In genomic region chr1:183567584-183567983, GRCh38 we compare ENCODE assay signal across 8 cellular contexts.
DNase-seq lines count a peak whose midpoint lies in the region; ATAC-seq, FAIRE-seq and TF ChIP-seq lines count a peak whose summit lies in the region.
"Had no signal": no experiment of that assay in that cellular context is flagged by ENCODE, and none has a peak within 500 bp of the region (broad histone marks: within the 10 kb centered on the region; RNA-seq: fewer than 3 reads in every experiment).

No MANE protein-coding gene starts in this region.

- H3K27me3 ChIP-seq in tibial artery = no peaks in the 10 kb centered on the region
- H3K27me3 ChIP-seq: gastrocnemius medialis had no signal

- TF ChIP-seq CTCF in GM13976 (IDR thresholded peaks at IDR 0.05; ENCODE audit: borderline replicate concordance, control extremely low read depth, extremely low read depth, insufficient read depth, missing control alignments) (no peak), tibial artery (IDR thresholded peaks at IDR 0.05) (no peak)

- no peak for ATAC-seq in GM18870 (IDR thresholded peaks at IDR 0.05; ENCODE audit: unreplicated experiment)
- no peak for ATAC-seq in HG02571 (IDR thresholded peaks at IDR 0.05; ENCODE audit: unreplicated experiment)

- H3K4me1 ChIP-seq in tibial artery = peaks cover 0 to 31% (median 12%) of the 10 kb centered on the region in 4 donors
- H3K4me1 ChIP-seq: gastrocnemius medialis had no signal

- no peak overlapping the region for H3K4me3 ChIP-seq in tibial artery
- H3K4me3 ChIP-seq: gastrocnemius medialis had no signal

- no peaks in the 10 kb centered on the region for H3K36me3 ChIP-seq in tibial artery
- H3K36me3 ChIP-seq: gastrocnemius medialis had no signal

- no peaks in the 10 kb centered on the region for H3K9me3 ChIP-seq in tibial artery
- H3K9me3 ChIP-seq: gastrocnemius medialis had no signal

- no peak for TF ChIP-seq POLR2A in H54 (IDR thresholded peaks at IDR 0.05; ENCODE audit: low read depth, low read length)

- H3K27ac ChIP-seq in epithelial cell of prostate (peak overlapping the region; percentile 82), tibial artery (peak overlapping the region in 1 of 2 donors; percentile 14)

- FAIRE-seq in H54 (lab: Jason Lieb, UNC) = no peak

- DNase-seq in GM13976 (ENCODE audit: low spot score) = peak; percentile 57
- peak; percentile 42 for DNase-seq in H54 (ENCODE audit: insufficient read length, low spot score)
- peak; percentile 25 for DNase-seq in NCI-H226
- peak; percentile 48 for DNase-seq in epithelial cell of prostate (ENCODE audit: low read depth, low spot score)
- peak; percentile 41 to 76 for DNase-seq in tibial artery

- intact Hi-C loops in tibial artery (cut with DNase I; ENCODE audit: low total_unique reads) = no loop called here

- in situ Hi-C loops in GM13976 (cut with MboI; ENCODE audit: low sequenced_read_pairs, unreplicated experiment) = loop anchor here (25.0 kb wide), 1 partner anchor 280 kb away; no protein-coding TSS in a partner anchor
